In genomic region chr11:119251114-119251513, GRCh38 we compare ENCODE assay signal across 28 cellular contexts. TPM values are rescaled to one million over a fixed set of nuclear protein-coding genes. Genes with fewer than 3 reads are reported as not detected.
DNase-seq lines count a peak whose midpoint lies in the region; ATAC-seq and TF ChIP-seq lines count a peak whose summit lies in the region.
"Had no signal": no experiment of that assay in that cellular context is flagged by ENCODE, and none has a peak within 500 bp of the region (broad histone marks: within the 10 kb centered on the region; RNA-seq: fewer than 3 reads in every experiment).

No MANE protein-coding gene starts in this region.

- no peaks in the 10 kb centered on the region for H3K27me3 Mint-ChIP-seq in activated naive CD4-positive, alpha-beta T cell treated with anti-CD3 and anti-CD28 coated beads, Interleukin-2, amount 50 U/mL, for 24 hours
- H3K27me3 Mint-ChIP-seq in brain (no peaks in the 10 kb centered on the region), progenitor cell of endocrine pancreas (no peaks in the 10 kb centered on the region)
- no peaks in the 10 kb centered on the region for H3K27me3 Mint-ChIP-seq in activated naive CD4-positive, alpha-beta T cell treated with anti-CD3 and anti-CD28 coated beads, Interleukin-2, amount 10 ng/mL, durations not matched to agents 7 days and 5 days
- H3K27me3 Mint-ChIP-seq in effector memory CD8-positive, alpha-beta T cell = no peaks in the 10 kb centered on the region

- peaks cover 8% of the 10 kb centered on the region for H3K36me3 Mint-ChIP-seq in activated naive CD4-positive, alpha-beta T cell treated with anti-CD3 and anti-CD28 coated beads, Interleukin-2, amount 50 U/mL, for 24 hours
- H3K36me3 Mint-ChIP-seq in brain (peaks cover 35% of the 10 kb centered on the region), progenitor cell of endocrine pancreas (ENCODE audit: insufficient read depth) (peaks cover 11% of the 10 kb centered on the region)
- H3K36me3 Mint-ChIP-seq in activated naive CD4-positive, alpha-beta T cell treated with anti-CD3 and anti-CD28 coated beads, Interleukin-2, amount 10 ng/mL, durations not matched to agents 7 days and 5 days = peaks cover 31% of the 10 kb centered on the region
- peaks cover 10% of the 10 kb centered on the region for H3K36me3 Mint-ChIP-seq in effector memory CD8-positive, alpha-beta T cell (ENCODE audit: insufficient read depth)

- no peak for DNase-seq in activated naive CD4-positive, alpha-beta T cell (lab: John Stamatoyannopoulos, UW)
- DNase-seq in OCI-M1 (lab: John Stamatoyannopoulos, UW) (peak; percentile 70), progenitor cell of endocrine pancreas (ENCODE audit: low spot score, unreplicated experiment) (no peak), DMS79 treated with DMSO at 0.1 percent for 48 hours (lab: John Stamatoyannopoulos, UW) (no peak)
- DNase-seq in activated naive CD4-positive, alpha-beta T cell treated with anti-CD3 and anti-CD28 coated beads, Interleukin-2, amount 10 ng/mL, durations not matched to agents 7 days and 5 days = no peak
- no peak for DNase-seq in effector memory CD8-positive, alpha-beta T cell
- DNase-seq: 8988T; ACHN; BE2C; GM23248; H9; HFFc6; Kasumi-1; MV-4-11; NCI-H1105; NCI-H1436 treated with DMSO at 0.1 percent for 48 hours; NCI-H1930; NCI-H2107; NCI-H446; NCI-H526; NCI-H82; NK-92 treated with Interleukin-12 subunit alpha and Interleukin-12 subunit beta, amount 100 ng/mL, for 24 hours; Right ventricle myocardium superior; RPMI8226 had no signal

- TF ChIP-seq CTCF in brain (conservative IDR thresholded peaks at IDR 0.05) = no peak
- TF ChIP-seq CTCF in progenitor cell of endocrine pancreas (IDR thresholded peaks at IDR 0.05; ENCODE audit: unreplicated experiment) = no peak

- no peak for ATAC-seq in effector memory CD8-positive, alpha-beta T cell (replicated peaks)
- ATAC-seq: HepG2 had no signal

- peaks cover 66% of the 10 kb centered on the region for H3K4me1 Mint-ChIP-seq in activated naive CD4-positive, alpha-beta T cell treated with anti-CD3 and anti-CD28 coated beads, Interleukin-2, amount 50 U/mL, for 24 hours
- H3K4me1 Mint-ChIP-seq in brain (peaks cover 23% of the 10 kb centered on the region), progenitor cell of endocrine pancreas (ENCODE audit: low read depth) (peaks cover 16% of the 10 kb centered on the region)
- peaks cover 9% of the 10 kb centered on the region for H3K4me1 Mint-ChIP-seq in activated naive CD4-positive, alpha-beta T cell treated with anti-CD3 and anti-CD28 coated beads, Interleukin-2, amount 10 ng/mL, durations not matched to agents 7 days and 5 days
- H3K4me1 Mint-ChIP-seq in effector memory CD8-positive, alpha-beta T cell (ENCODE audit: low read depth in 2 of 2) = peaks cover 8 to 13% of the 10 kb centered on the region in 2 donors
- H3K4me1 Mint-ChIP-seq: CD14-positive monocyte, H9 had no signal

- H3K27ac Mint-ChIP-seq in activated naive CD4-positive, alpha-beta T cell treated with anti-CD3 and anti-CD28 coated beads, Interleukin-2, amount 50 U/mL, for 24 hours = peak overlapping the region; percentile 11
- H3K27ac Mint-ChIP-seq in brain (peak overlapping the region in 4 of 5 experiments; percentile 31 to 66 (median 50)), progenitor cell of endocrine pancreas (peak overlapping the region; percentile 18)
- H3K27ac Mint-ChIP-seq in activated naive CD4-positive, alpha-beta T cell treated with anti-CD3 and anti-CD28 coated beads, Interleukin-2, amount 10 ng/mL, durations not matched to agents 7 days and 5 days = no peak overlapping the region
- H3K27ac Mint-ChIP-seq in effector memory CD8-positive, alpha-beta T cell = peak overlapping the region in 1 of 2 donors; percentile 47
- H3K27ac Mint-ChIP-seq: HFFc6 had no signal

- CTCF ChIA-PET in activated naive CD4-positive, alpha-beta T cell treated with anti-CD3 and anti-CD28 coated beads, Interleukin-2, amount 10 ng/mL, durations not matched to agents 7 days and 5 days (lab: Charles Lee) = interaction anchor here (1.1 to 1.2 kb wide), 2 partner anchors 11 to 33 kb away, joined by 3 read pairs; no protein-coding TSS in a partner anchor

- no peak overlapping the region for H3K4me3 Mint-ChIP-seq in activated naive CD4-positive, alpha-beta T cell treated with anti-CD3 and anti-CD28 coated beads, Interleukin-2, amount 50 U/mL, for 24 hours
- H3K4me3 Mint-ChIP-seq in brain (no peak overlapping the region), progenitor cell of endocrine pancreas (ENCODE audit: low read depth) (no peak overlapping the region)
- H3K4me3 Mint-ChIP-seq in activated naive CD4-positive, alpha-beta T cell treated with anti-CD3 and anti-CD28 coated beads, Interleukin-2, amount 10 ng/mL, durations not matched to agents 7 days and 5 days = no peak overlapping the region
- H3K4me3 Mint-ChIP-seq in effector memory CD8-positive, alpha-beta T cell = no peak overlapping the region
- H3K4me3 Mint-ChIP-seq: CD14-positive monocyte, H9, HFFc6 had no signal

- H3K9me3 Mint-ChIP-seq in activated naive CD4-positive, alpha-beta T cell treated with anti-CD3 and anti-CD28 coated beads, Interleukin-2, amount 50 U/mL, for 24 hours = no peaks in the 10 kb centered on the region
- H3K9me3 Mint-ChIP-seq in brain (no peaks in the 10 kb centered on the region), progenitor cell of endocrine pancreas (ENCODE audit: low read depth) (no peaks in the 10 kb centered on the region)
- H3K9me3 Mint-ChIP-seq in activated naive CD4-positive, alpha-beta T cell treated with anti-CD3 and anti-CD28 coated beads, Interleukin-2, amount 10 ng/mL, durations not matched to agents 7 days and 5 days = no peaks in the 10 kb centered on the region
- H3K9me3 Mint-ChIP-seq in effector memory CD8-positive, alpha-beta T cell = no peaks in the 10 kb centered on the region
- H3K9me3 Mint-ChIP-seq: H9, HFFc6 had no signal

RNA-seq across cellular contexts. Expression of gene CBL, which starts 45.0 kb away (rescaled TPM):
- 16.4 TPM for polyA plus RNA-seq in brain (ENCODE audit: insufficient read depth, low read depth, low replicate concordance)
- 26.4 and 26.5 TPM in 2 replicates for total RNA-seq in progenitor cell of endocrine pancreas
